Comparison of ENCODE assay signal across 8 cellular contexts in genomic region chrX:77785400-77785745, GRCh38. TPM values are rescaled to one million over a fixed set of nuclear protein-coding genes. Genes with fewer than 3 reads are reported as not detected.
A peak's percentile ranks its signal among the peaks of the same experiment; 100 is the strongest.
DNase-seq lines count a peak whose midpoint lies in the region; ATAC-seq lines count a peak whose summit lies in the region.

No MANE protein-coding gene starts in this region.

- H2BK12ac ChIP-seq in trophoblast cell (ENCODE audit: low read length): no peak overlapping the region

- H3K14ac ChIP-seq in trophoblast cell (ENCODE audit: low read length): no peak overlapping the region

- H3K18ac ChIP-seq in trophoblast cell (ENCODE audit: low read length): no peak overlapping the region

- H2BK120ac ChIP-seq in trophoblast cell (ENCODE audit: insufficient read depth, low read length, poor library complexity): no peak overlapping the region

- H4K8ac ChIP-seq in trophoblast cell (ENCODE audit: low read depth, low read length): no peak overlapping the region

- H3K79me2 ChIP-seq in trophoblast cell (ENCODE audit: control insufficient read depth, insufficient read depth, low read length, poor library complexity): peaks cover 5% of the 10 kb centered on the region

- peak overlapping the region; percentile 71 for H3K4me2 ChIP-seq in trophoblast cell (ENCODE audit: low read length)

- no CpG with 5 or more reads among the region's 16 CpGs for WGBS in trophoblast cell (ENCODE audit: extremely low coverage, insufficient coverage, insufficient read length)

- CTCF ChIA-PET in CD4-positive, alpha-beta memory T cell (lab: Charles Lee; ENCODE audit: partially characterized antibody): no interaction called here
- CTCF ChIA-PET in activated CD4-positive, alpha-beta memory T cell treated with anti-CD3 and anti-CD28 coated beads for 36 hours (lab: Charles Lee): no interaction called here

- H3K4me3 ChIP-seq in CD4-positive, alpha-beta memory T cell (ENCODE audit: low read length in 2 of 2): peak overlapping the region; percentile 23 to 54
- peak overlapping the region; percentile 78 for H3K4me3 ChIP-seq in HUES48 (ENCODE audit: low read depth, low read length)
- peak overlapping the region; percentile 90 for H3K4me3 ChIP-seq in trophoblast cell (ENCODE audit: low read depth, low read length)

- H3K4me1 Mint-ChIP-seq in CD4-positive, alpha-beta memory T cell: peaks cover 10 to 56% (median 27%) of the 10 kb centered on the region in 4 donors
- H3K4me1 Mint-ChIP-seq in activated CD4-positive, alpha-beta memory T cell treated with anti-CD3 and anti-CD28 coated beads for 36 hours (ENCODE audit: low read depth): peaks cover 17% of the 10 kb centered on the region

- ATAC-seq in HG02798 (IDR thresholded peaks at IDR 0.05; ENCODE audit: poor library complexity, unreplicated experiment): no peak
- ATAC-seq in HG02571 (IDR thresholded peaks at IDR 0.05; ENCODE audit: unreplicated experiment): no peak

- no peak overlapping the region for H2AFZ ChIP-seq in trophoblast cell (ENCODE audit: insufficient read depth, low read length, poor library complexity)

- peaks cover 4% of the 10 kb centered on the region for H3K79me1 ChIP-seq in trophoblast cell (ENCODE audit: low read length)

- POLR2A ChIA-PET in CD4-positive, alpha-beta memory T cell (lab: Charles Lee; ENCODE audit: partially characterized antibody): interaction anchor here (0.7 to 1.3 kb wide), 4 partner anchors 110 to 319 kb away, joined by 3 to 7 read pairs (median 4); partner anchors contain the start of genes COX7B, MAGT1 and PGK1
- POLR2A ChIA-PET in activated CD4-positive, alpha-beta memory T cell treated with anti-CD3 and anti-CD28 coated beads for 36 hours (lab: Charles Lee): no interaction called here

- H3K9ac ChIP-seq in HUES48 (ENCODE audit: low read depth, low read length): peak overlapping the region; percentile 55; the same call in 1 of the 2 replicates
- H3K9ac ChIP-seq in trophoblast cell (ENCODE audit: low read length): no peak overlapping the region

- no peak overlapping the region for H3K23ac ChIP-seq in trophoblast cell (ENCODE audit: low read length)

- no peaks in the 10 kb centered on the region for H3K27me3 Mint-ChIP-seq in CD4-positive, alpha-beta memory T cell
- H3K27me3 Mint-ChIP-seq in activated CD4-positive, alpha-beta memory T cell treated with anti-CD3 and anti-CD28 coated beads for 36 hours: peaks cover 2% of the 10 kb centered on the region

- peak overlapping the region; percentile 62 for H3K4ac ChIP-seq in trophoblast cell (ENCODE audit: low read depth, low read length)

- H3K9me3 ChIP-seq in CD4-positive, alpha-beta memory T cell (ENCODE audit: control insufficient read depth in 1 of 2, low read length in 2 of 2): no peaks in the 10 kb centered on the region
- H3K9me3 ChIP-seq in HUES48 (ENCODE audit: control insufficient read depth, insufficient read depth, low read length) (peaks cover 25% of the 10 kb centered on the region; the same call in 1 of the 2 replicates), trophoblast cell (ENCODE audit: insufficient read depth, low read depth, low read length) (no peaks in the 10 kb centered on the region)

- peak overlapping the region; percentile 54 for H3K27ac ChIP-seq in CD4-positive, alpha-beta memory T cell (ENCODE audit: low read depth, low read length)
- H3K27ac ChIP-seq in HUES48 (ENCODE audit: low read depth, low read length) (peak overlapping the region; percentile 95), trophoblast cell (ENCODE audit: low read depth, low read length) (no peak overlapping the region)

- H3K4me1 ChIP-seq in CD4-positive, alpha-beta memory T cell (ENCODE audit: insufficient read depth, low read length): peaks cover 46% of the 10 kb centered on the region
- H3K4me1 ChIP-seq in HUES48 (ENCODE audit: control insufficient read depth, insufficient read depth, low read length): 0 out of 2 replicates have a peak, but pooled peaks cover 3% of the 10 kb centered on the region
- no peaks in the 10 kb centered on the region for H3K4me1 ChIP-seq in trophoblast cell (ENCODE audit: control insufficient read depth in 1 of 2, insufficient read depth in 2 of 2, low read length in 2 of 2)

- intact Hi-C loops in CD4-positive, alpha-beta memory T cell (cut with micrococcal nuclease): loop anchor here (1.0 to 10.0 kb wide), 3 partner anchors 71 to 127 kb away; partner anchors contain the start of genes ATP7A and MAGT1
- intact Hi-C loops in activated CD4-positive, alpha-beta memory T cell treated with anti-CD3 and anti-CD28 coated beads for 36 hours (cut with micrococcal nuclease): loop anchor here (5.0 to 10.0 kb wide), 3 partner anchors 103 to 177 kb away; no protein-coding TSS in a partner anchor

- no peak overlapping the region for H2BK5ac ChIP-seq in trophoblast cell (ENCODE audit: low read depth, low read length, poor library complexity)

- no peak overlapping the region for H2AK5ac ChIP-seq in trophoblast cell (ENCODE audit: low read length)

- no peak overlapping the region for H4K12ac ChIP-seq in trophoblast cell (ENCODE audit: low read depth, low read length)

- no peak for DNase-seq in CD4-positive, alpha-beta memory T cell
- no peak for DNase-seq in activated CD4-positive, alpha-beta memory T cell treated with anti-CD3 and anti-CD28 coated beads for 36 hours
- DNase-seq in globus pallidus (ENCODE audit: low spot score) (peak; percentile 37), trophoblast cell (peak in 1 of 2 donors; percentile 1)
- no peak for DNase-seq in stimulated activated CD8-positive, alpha-beta memory T cell treated with anti-CD3 and anti-CD28 coated beads, Interleukin-4, amount 100 ng/mL, for 48 hours

- no peak overlapping the region for H4K91ac ChIP-seq in trophoblast cell (ENCODE audit: low read depth, low read length)

- peak overlapping the region; percentile 90 to 100 (median 99) for H3K4me3 Mint-ChIP-seq in CD4-positive, alpha-beta memory T cell
- peak overlapping the region; percentile 99 for H3K4me3 Mint-ChIP-seq in activated CD4-positive, alpha-beta memory T cell treated with anti-CD3 and anti-CD28 coated beads for 36 hours

- H3K27me3 ChIP-seq in CD4-positive, alpha-beta memory T cell (ENCODE audit: insufficient read depth, low read length): no peaks in the 10 kb centered on the region
- H3K27me3 ChIP-seq in HUES48 (ENCODE audit: control insufficient read depth, insufficient read depth, low read length) (no peaks in the 10 kb centered on the region), trophoblast cell (ENCODE audit: insufficient read depth, low read length) (no peaks in the 10 kb centered on the region)

- H3K36me3 ChIP-seq in CD4-positive, alpha-beta memory T cell (ENCODE audit: insufficient read depth, low read length): no peaks in the 10 kb centered on the region
- H3K36me3 ChIP-seq in HUES48 (ENCODE audit: control insufficient read depth, insufficient read depth, low read length) (no peaks in the 10 kb centered on the region), trophoblast cell (ENCODE audit: control insufficient read depth in 1 of 2, insufficient read depth in 2 of 2, low read length in 2 of 2) (no peaks in the 10 kb centered on the region)

- no peaks in the 10 kb centered on the region for H3K9me3 Mint-ChIP-seq in CD4-positive, alpha-beta memory T cell
- H3K9me3 Mint-ChIP-seq in activated CD4-positive, alpha-beta memory T cell treated with anti-CD3 and anti-CD28 coated beads for 36 hours: no peaks in the 10 kb centered on the region

- peaks cover 3 to 8% of the 10 kb centered on the region in 2 donors for H3K36me3 Mint-ChIP-seq in CD4-positive, alpha-beta memory T cell
- peaks cover 2% of the 10 kb centered on the region for H3K36me3 Mint-ChIP-seq in activated CD4-positive, alpha-beta memory T cell treated with anti-CD3 and anti-CD28 coated beads for 36 hours

- peak overlapping the region in 6 of 7 donors; percentile 89 to 100 (median 100) for H3K27ac Mint-ChIP-seq in CD4-positive, alpha-beta memory T cell
- peak overlapping the region; percentile 100 for H3K27ac Mint-ChIP-seq in activated CD4-positive, alpha-beta memory T cell treated with anti-CD3 and anti-CD28 coated beads for 36 hours

RNA-seq across cellular contexts. Expression of gene ATRX, which starts 0.6 kb away (rescaled TPM):
- 100 to 1,000 TPM; 106 to 111 TPM for total RNA-seq in CD4-positive, alpha-beta memory T cell
- 10 to 100 TPM; 24.4 to 80.4 TPM for polyA plus RNA-seq in CD4-positive, alpha-beta memory T cell
- total RNA-seq in activated CD4-positive, alpha-beta memory T cell treated with anti-CD3 and anti-CD28 coated beads for 36 hours: 10 to 100 TPM; 56.8 to 60.4 TPM
- 38.0 and 41.9 TPM in 2 replicates for polyA plus RNA-seq in trophoblast cell (2013)

Comparison
In these comparisons a context has a peak if more than half of its experiments do, and no peak if none do; other contexts are left out.
1. H3K4me3 ChIP-seq: peak in every context shown above with its lines; median percentile 90 in trophoblast cell; 78 in HUES48; 38 in CD4-positive, alpha-beta memory T cell.